Comparison of ENCODE assay signal across 35 cellular contexts in the genomic region with DNA sequence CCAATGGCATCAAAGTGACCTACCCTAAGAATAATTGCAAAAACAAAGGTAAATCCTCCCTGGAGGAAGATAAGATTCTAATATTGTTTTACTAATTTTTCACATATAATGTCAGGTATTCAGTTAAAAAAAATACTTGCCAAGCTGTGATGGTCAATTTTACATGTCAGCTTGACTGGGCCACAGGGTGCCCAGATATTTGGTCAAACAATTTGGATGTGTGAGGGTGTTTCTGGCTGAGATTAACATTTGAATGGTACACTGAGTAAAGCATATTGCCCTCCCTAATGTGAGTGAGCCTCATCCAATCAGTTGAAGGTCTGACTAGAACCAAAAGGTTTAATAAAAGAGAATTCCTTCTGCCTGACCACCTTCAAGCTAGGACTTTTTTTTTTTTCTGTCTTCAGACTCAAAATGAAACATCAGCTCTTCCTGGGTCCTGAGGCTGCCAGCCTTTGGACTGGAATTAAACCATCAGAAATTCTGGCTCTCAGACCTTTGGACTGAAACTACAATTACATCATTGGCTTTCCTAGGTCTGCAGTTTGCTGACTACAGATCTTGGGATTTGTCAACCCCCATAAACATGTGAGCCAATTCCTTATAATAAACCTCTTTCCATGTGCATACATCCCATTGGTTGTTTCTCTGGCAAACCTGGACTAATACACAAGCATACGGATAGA.
"Had no signal": no experiment of that assay in that cellular context is flagged by ENCODE, and none has a peak within 500 bp of the region (broad histone marks: within the 10 kb centered on the region; RNA-seq: fewer than 3 reads in every experiment).

No MANE protein-coding gene starts in this region.

- H3K27me3 ChIP-seq: brain microvascular endothelial cell, MG63, Peyer's patch had no signal

- ATAC-seq: activated CD8-positive, alpha-beta T cell treated with anti-CD3 and anti-CD28 coated beads for 36 hours; activated T-cell treated with anti-CD3 and anti-CD28 coated beads, Interleukin-2, amount 50 U/mL, for 72 hours; activated T-helper 17 cell treated with anti-CD3 and anti-CD28 coated beads, Interleukin-2, amount 50 U/mL, for 72 hours; PC-3 had no signal

- H3K36me3 ChIP-seq: brain microvascular endothelial cell, MG63 had no signal

- H3K4me3 ChIP-seq: MG63, Peyer's patch had no signal

- H3K4me1 ChIP-seq: Peyer's patch had no signal

- H3K9me3 ChIP-seq: MG63, Peyer's patch had no signal

- H3K27ac ChIP-seq: brain microvascular endothelial cell, Peyer's patch, VCaP had no signal

- DNase-seq: activated CD4-positive, alpha-beta T cell treated with anti-CD3 and anti-CD28 coated beads for 1 hour; activated CD4-positive, alpha-beta T cell treated with anti-CD3 and anti-CD28 coated beads for 48 hours; activated CD4-positive, alpha-beta T cell treated with anti-CD3 and anti-CD28 coated beads, Interleukin-2, amount 50 U/mL, for 4 hours; activated CD4-positive, CD25-positive, alpha-beta regulatory T cell; activated CD8-positive, alpha-beta T cell treated with anti-CD3 and anti-CD28 coated beads for 36 hours; activated effector memory CD4-positive, alpha-beta T cell treated with anti-CD3 and anti-CD28 coated beads, Interleukin-2, amount 50 U/mL, for 16 hours; activated naive CD4-positive, alpha-beta T cell; activated naive CD4-positive, alpha-beta T cell treated with anti-CD3 and anti-CD28 coated beads, Interleukin-2, amount 50 U/mL, for 16 hours; activated naive CD8-positive, alpha-beta T cell treated with anti-CD3 and anti-CD28 coated beads for 36 hours; activated T-cell treated with anti-CD3 and anti-CD28 coated beads, Interleukin-2, amount 50 U/mL, for 1 hour; activated T-cell treated with anti-CD3 and anti-CD28 coated beads, Interleukin-2, amount 50 U/mL, for 72 hours; amniotic stem cell; aorta; brain microvascular endothelial cell; central memory CD4-positive, alpha-beta T cell; Kasumi-1; MG63; NCI-H1048; NCI-H1105 treated with DMSO at 0.1 percent for 48 hours; NCI-H1436; NCI-H1694; NCI-H1930; NCI-H2081 treated with DMSO at 0.1 percent for 48 hours; NCI-H345; NCI-H524 treated with DMSO at 0.1 percent for 48 hours; PC-3; Peyer's patch; RPMI8226; SHP77 treated with DMSO at 0.1 percent for 48 hours; SW 1271; T-helper 1 cell; T-helper 2 cell; T-helper 9 cell had no signal
